Comparison of ENCODE assay signal across 8 cellular contexts in genomic region chr16:89453662-89454321, GRCh38. TPM values are rescaled to one million over a fixed set of nuclear protein-coding genes. Genes with fewer than 3 reads are reported as not detected.
DNase-seq lines count a peak whose midpoint lies in the region; ATAC-seq, FAIRE-seq and TF ChIP-seq lines count a peak whose summit lies in the region.

No MANE protein-coding gene starts in this region.

- ATAC-seq in lower lobe of right lung, result peak; percentile 57 to 77

- H3K4me3 ChIP-seq in AG10803 (ENCODE audit: low read length), result no peak overlapping the region
- no peak overlapping the region for H3K4me3 ChIP-seq in astrocyte of the spinal cord (ENCODE audit: low read depth, low read length)
- H3K4me3 ChIP-seq in lower lobe of right lung, result no peak overlapping the region

- H3K27ac ChIP-seq in lower lobe of right lung, result peak overlapping the region; percentile 61

- no peaks in the 10 kb centered on the region for H3K27me3 ChIP-seq in lower lobe of right lung (ENCODE audit: low read depth)

- FAIRE-seq in HTR-8/SVneo (lab: Jason Lieb, UNC), result no peak

- H3K9me3 ChIP-seq in lower lobe of right lung, result no peaks in the 10 kb centered on the region

- DNase-seq in AG10803 (ENCODE audit: low read depth), result no peak
- peak; percentile 28 for DNase-seq in HT-29 (ENCODE audit: low spot score)
- DNase-seq in astrocyte of the spinal cord (ENCODE audit: low read depth, low spot score), result no peak
- peak; percentile 64 for DNase-seq in lower lobe of right lung
- no peak for DNase-seq in ecto neural progenitor cell (ENCODE audit: low spot score)
- DNase-seq in HTR-8/SVneo (ENCODE audit: insufficient read length, low spot score), result no peak
- no peak for DNase-seq in NCI-H1417 treated with DMSO at 0.1 percent for 48 hours (lab: John Stamatoyannopoulos, UW)
- DNase-seq in NCI-H526 treated with DMSO at 0.1 percent for 48 hours (lab: John Stamatoyannopoulos, UW), result no peak

- TF ChIP-seq CTCF in AG10803 (conservative IDR thresholded peaks at IDR 0.05; ENCODE audit: low read length), result peak; percentile 17
- TF ChIP-seq CTCF in astrocyte of the spinal cord (IDR thresholded peaks at IDR 0.05; ENCODE audit: low read depth, low read length), result peak; percentile 30
- peak; percentile 34 for TF ChIP-seq CTCF in lower lobe of right lung (IDR thresholded peaks at IDR 0.05)

- intact Hi-C loops in lower lobe of right lung (cut with DNase I), result no loop called here

- no peaks in the 10 kb centered on the region for H3K36me3 ChIP-seq in lower lobe of right lung

- peaks cover 57% of the 10 kb centered on the region for H3K4me1 ChIP-seq in lower lobe of right lung

- in situ Hi-C loops in astrocyte of the spinal cord (cut with HindIII; ENCODE audit: low sequenced_read_pairs), result no loop called here

RNA-seq across cellular contexts. Expression of gene ANKRD11, which starts 36.6 kb away (rescaled TPM):
- 92.5 and 122 TPM in 2 replicates for total RNA-seq in HT-29 (2014; rRNA removed; shearing (Covaris generic))
- total RNA-seq in lower lobe of right lung, result 127 TPM

RNA-seq across cellular contexts. Expression of gene SPG7, which starts 54.4 kb away (rescaled TPM):
- 150 and 162 TPM in 2 replicates for total RNA-seq in HT-29 (2014; rRNA removed; shearing (Covaris generic))
- total RNA-seq in lower lobe of right lung, result 98.8 TPM

Comparison
In these comparisons a context has a peak if more than half of its experiments do, and no peak if none do; other contexts are left out.
1. DNase-seq: peak in HT-29 (single experiment) and lower lobe of right lung (single experiment); none in AG10803 (single experiment), astrocyte of the spinal cord (single experiment), ecto neural progenitor cell (single experiment), HTR-8/SVneo (single experiment), NCI-H1417 treated with DMSO at 0.1 percent for 48 hours (single experiment) and NCI-H526 treated with DMSO at 0.1 percent for 48 hours (single experiment).
2. Peak in every context shown above with its lines, with median percentiles within 50 percentile points of each other: CTCF ChIP-seq.